Comparison of ENCODE assay signal across 21 cellular contexts in the genomic region with DNA sequence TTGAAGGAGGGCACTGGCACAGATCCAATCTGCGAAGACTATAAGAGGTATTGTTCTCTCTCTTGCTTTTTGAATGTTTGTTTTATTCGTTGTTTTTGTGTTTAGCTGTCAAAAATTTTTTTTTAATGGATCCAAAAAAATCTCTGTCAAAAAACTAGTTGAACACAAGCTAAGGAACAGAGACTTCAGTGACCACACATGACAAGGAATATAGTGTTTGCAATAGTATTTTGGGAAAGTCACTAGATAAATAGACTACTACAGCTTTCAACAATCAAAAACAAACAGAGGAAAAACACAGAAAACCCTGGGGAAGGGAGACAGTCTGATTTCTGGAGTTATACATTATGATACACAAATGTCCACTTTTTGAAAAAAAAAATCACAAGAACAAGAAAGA.
"Had no signal": no experiment of that assay in that cellular context is flagged by ENCODE, and none has a peak within 500 bp of the region (broad histone marks: within the 10 kb centered on the region; RNA-seq: fewer than 3 reads in every experiment).

No MANE protein-coding gene starts in this region.

- FAIRE-seq: HTR-8/SVneo, RCC 7860 had no signal

- H3K27ac Mint-ChIP-seq: IgD-negative memory B cell had no signal

- H3K36me3 ChIP-seq: SJSA1 had no signal

- H3K4me3 ChIP-seq: SJSA1, SK-N-MC had no signal

- H3K4me3 Mint-ChIP-seq: IgD-negative memory B cell had no signal

- H3K4me1 ChIP-seq: SJSA1 had no signal

- H3K27me3 ChIP-seq: SJSA1 had no signal

- DNase-seq: KBM-7, MV-4-11, NCI-H1048, NCI-H1417, NCI-H1436 treated with DMSO at 0.1 percent for 48 hours, NCI-H1694, NCI-H187 treated with DMSO at 0.1 percent for 48 hours, NCI-H2029 treated with DMSO at 0.1 percent for 48 hours, NCI-H2171, NCI-H226, NCI-H524, NCI-H526 treated with DMSO at 0.1 percent for 48 hours, NCI-H774, Right ventricle myocardium superior, RPMI8226, SIG-M5 had no signal

- H3K27ac ChIP-seq: SJSA1, SK-N-MC had no signal

- H3K9me3 ChIP-seq: SJSA1 had no signal

- H3K4me1 Mint-ChIP-seq: IgD-negative memory B cell had no signal
